In genomic region chr9:134396825-134397224, GRCh38 we compare ENCODE assay signal across 9 cellular contexts.
DNase-seq lines count a peak whose midpoint lies in the region; ATAC-seq, FAIRE-seq and TF ChIP-seq lines count a peak whose summit lies in the region.
"Had no signal": no experiment of that assay in that cellular context is flagged by ENCODE, and none has a peak within 500 bp of the region (broad histone marks: within the 10 kb centered on the region; RNA-seq: fewer than 3 reads in every experiment).

No MANE protein-coding gene starts in this region.

- H3K4me3 ChIP-seq in liver (ENCODE audit: low read depth in 1 of 3, low read length in 3 of 3) (no peak overlapping the region), HepG2 (replicated peaks in 1 of 3; ENCODE audit: insufficient read depth in 1 of 3, low read depth in 2 of 3, low read length in 3 of 3) (no peak overlapping the region), right lobe of liver (no peak overlapping the region)
- H3K4me3 ChIP-seq: lung had no signal

- TF ChIP-seq POLR2A in HepG2 (IDR thresholded peaks at IDR 0.05; ENCODE audit: insufficient read depth in 1 of 2, low read depth in 2 of 2, low read length in 2 of 2) (no peak), right lobe of liver (IDR thresholded peaks at IDR 0.05) (no peak)

- H3K9ac ChIP-seq in liver (ENCODE audit: low read depth in 1 of 2, low read length in 2 of 2): no peak overlapping the region
- H3K9ac ChIP-seq in HepG2 (ENCODE audit: insufficient read depth, low read depth, low read length): no peak overlapping the region

- no peak for DNase-seq in HepG2 (ENCODE audit: low spot score)
- DNase-seq in activated T-cell treated with anti-CD3 and anti-CD28 coated beads, Interleukin-2, amount 50 U/mL, for 72 hours: peak; percentile 62 to 65
- no peak for DNase-seq in right lobe of liver
- peak; percentile 52 for DNase-seq in urothelium cell line (ENCODE audit: low spot score)
- DNase-seq in sciatic nerve (ENCODE audit: low spot score): no peak
- no peak for DNase-seq in KG1 (lab: John Stamatoyannopoulos, UW)
- no peak for DNase-seq in GF-D8 (lab: John Stamatoyannopoulos, UW)

- H3K9me3 ChIP-seq in liver (ENCODE audit: control insufficient read depth in 4 of 4, low read length in 3 of 4) (peaks cover 0 to 4% (median 0%) of the 10 kb centered on the region in 4 donors), HepG2 (ENCODE audit: low read length) (peaks cover 10% of the 10 kb centered on the region), right lobe of liver (no peaks in the 10 kb centered on the region)

- intact Hi-C loops in HepG2 (cut with micrococcal nuclease; ENCODE audit: unreplicated experiment): no loop called here
- intact Hi-C loops in right lobe of liver (cut with DNase I): no loop called here
- intact Hi-C loops in sciatic nerve (cut with DNase I): no loop called here

- peaks cover 5 to 8% of the 10 kb centered on the region in 2 donors for H3K9me3 Mint-ChIP-seq in activated T-cell treated with anti-CD3 and anti-CD28 coated beads, Interleukin-2, amount 50 U/mL, for 72 hours

- H3K27ac ChIP-seq in liver (ENCODE audit: low read depth in 1 of 2, low read length in 2 of 2): peak overlapping the region; percentile 47 to 52
- no peak overlapping the region for H3K27ac ChIP-seq in HepG2 (ENCODE audit: extremely low read length, insufficient read depth, low read length)
- H3K27ac ChIP-seq in right lobe of liver: peak overlapping the region; percentile 10 to 49 (median 45)

- no peak overlapping the region for H2AFZ ChIP-seq in HepG2 (ENCODE audit: low read length)

- no TSS peak for BruUV-seq in HepG2 (replicated peaks; lab: Mats Ljungman, UMichigan)

- peak; percentile 8 for TF ChIP-seq CTCF in liver (IDR thresholded peaks at IDR 0.05; ENCODE audit: low read depth, low read length, missing input control)
- no peak for TF ChIP-seq CTCF in HepG2 (CRISPR knock-in tag; IDR thresholded peaks at IDR 0.05)
- no peak for TF ChIP-seq CTCF in right lobe of liver (IDR thresholded peaks at IDR 0.05)

- H3K27me3 ChIP-seq in liver (ENCODE audit: control insufficient read depth in 4 of 4, insufficient read depth in 4 of 4, low read length in 3 of 4): no peaks in the 10 kb centered on the region
- no peaks in the 10 kb centered on the region for H3K27me3 ChIP-seq in HepG2 (ENCODE audit: control insufficient read depth in 1 of 2, insufficient read depth in 2 of 2, low read length in 2 of 2)
- no peaks in the 10 kb centered on the region for H3K27me3 ChIP-seq in right lobe of liver

- H3K27ac Mint-ChIP-seq in activated T-cell treated with anti-CD3 and anti-CD28 coated beads, Interleukin-2, amount 50 U/mL, for 72 hours: peak overlapping the region; percentile 72

- peaks cover 8% of the 10 kb centered on the region for H3K27me3 Mint-ChIP-seq in activated T-cell treated with anti-CD3 and anti-CD28 coated beads, Interleukin-2, amount 50 U/mL, for 72 hours (ENCODE audit: low read depth)

- 62% methylated on average over 8 of the region's 8 CpGs for WGBS in liver
- WGBS in HepG2 (ENCODE audit: low lambda C conversion rate): 87% methylated on average over 4 of the region's 8 CpGs
- 10% methylated on average over 5 of the region's 8 CpGs for WGBS in right lobe of liver (ENCODE audit: insufficient coverage, low coverage, low lambda C conversion rate, missing lambda C conversion rate)

- peaks cover 6 to 9% of the 10 kb centered on the region in 2 donors for H3K36me3 Mint-ChIP-seq in activated T-cell treated with anti-CD3 and anti-CD28 coated beads, Interleukin-2, amount 50 U/mL, for 72 hours (ENCODE audit: insufficient read depth in 2 of 2)

- H3K4me3 Mint-ChIP-seq in activated T-cell treated with anti-CD3 and anti-CD28 coated beads, Interleukin-2, amount 50 U/mL, for 72 hours: peak overlapping the region; percentile 80 to 82

- H3K79me2 ChIP-seq in HepG2 (ENCODE audit: insufficient read depth, low read length): peaks cover 48% of the 10 kb centered on the region

- ATAC-seq in HepG2 (no peak), right lobe of liver (peak; percentile 1 to 14 (median 4)), sciatic nerve (no peak)
- ATAC-seq in activated T-cell treated with anti-CD3 and anti-CD28 coated beads, Interleukin-2, amount 50 U/mL, for 72 hours (replicated peaks in 1 of 2): peak; percentile 24 to 47

- peaks cover 44% of the 10 kb centered on the region for H3K4me1 Mint-ChIP-seq in activated T-cell treated with anti-CD3 and anti-CD28 coated beads, Interleukin-2, amount 50 U/mL, for 72 hours (ENCODE audit: low read depth)

- H4K20me1 ChIP-seq in HepG2 (ENCODE audit: insufficient read depth, low read length): peaks cover 73% of the 10 kb centered on the region

- no peak for TF ChIP-seq RAD21 in liver (IDR thresholded peaks at IDR 0.05)
- no peak for TF ChIP-seq RAD21 in HepG2 (CRISPR knock-in tag; IDR thresholded peaks at IDR 0.05)

- no peak for FAIRE-seq in HepG2 (lab: Jason Lieb, UNC)
- no peak for FAIRE-seq in urothelium cell line (lab: Jason Lieb, UNC)

- no peak overlapping the region for H3K4me2 ChIP-seq in HepG2 (ENCODE audit: low read depth, low read length)

- TF ChIP-seq EP300 in HepG2 (IDR thresholded peaks at IDR 0.05; ENCODE audit: low read depth in 2 of 2, low read length in 2 of 2) (no peak), HepG2 (CRISPR knock-in tag; IDR thresholded peaks at IDR 0.05; ENCODE audit: borderline replicate concordance) (no peak)

- CTCF ChIA-PET in HepG2 (lab: Yijun Ruan, JAX; ENCODE audit: low intra/inter-chr PET ratio, low total read pairs): no interaction called here

- POLR2A ChIA-PET in HepG2 (lab: Yijun Ruan, JAX): interaction anchor here (1.5 kb wide), 1 partner anchor 12 kb away, joined by 3 read pairs; no protein-coding TSS in a partner anchor

- peaks cover 0 to 2% (median 0%) of the 10 kb centered on the region in 4 donors for H3K36me3 ChIP-seq in liver (ENCODE audit: control insufficient read depth in 4 of 4, insufficient read depth in 3 of 4, low read depth in 1 of 4, low read length in 3 of 4)
- peaks cover 0 to 3% of the 10 kb centered on the region in 2 experiments; a peak in 2 of 5 replicates for H3K36me3 ChIP-seq in HepG2 (replicated peaks in 1 of 2; ENCODE audit: control insufficient read depth in 1 of 2, insufficient read depth in 2 of 2, low read length in 2 of 2)
- H3K36me3 ChIP-seq in right lobe of liver: peaks cover 0 to 3% (median 1%) of the 10 kb centered on the region in 4 donors

- in situ Hi-C loops in HepG2 (cut with HindIII; ENCODE audit: extremely low pct_ligation_motif_present, low pct_unique_long_range_greater_than_20kb): no loop called here

- H3K4me1 ChIP-seq in liver (ENCODE audit: control insufficient read depth in 4 of 4, insufficient read depth in 4 of 4, low read length in 3 of 4) (peaks cover 25 to 85% (median 41%) of the 10 kb centered on the region in 4 donors), HepG2 (ENCODE audit: insufficient read depth, low read length) (no peaks in the 10 kb centered on the region), right lobe of liver (peaks cover 0 to 56% (median 21%) of the 10 kb centered on the region in 4 donors)

TF ChIP-seq in liver, 16 proteins besides CTCF, POLR2A, EP300 and RAD21:
- no peak for TF ChIP-seq SP1 (IDR thresholded peaks at IDR 0.05)

TF ChIP-seq in HepG2, 621 proteins besides CTCF, POLR2A, EP300 and RAD21:
- TF ChIP-seq, protein P1, sequence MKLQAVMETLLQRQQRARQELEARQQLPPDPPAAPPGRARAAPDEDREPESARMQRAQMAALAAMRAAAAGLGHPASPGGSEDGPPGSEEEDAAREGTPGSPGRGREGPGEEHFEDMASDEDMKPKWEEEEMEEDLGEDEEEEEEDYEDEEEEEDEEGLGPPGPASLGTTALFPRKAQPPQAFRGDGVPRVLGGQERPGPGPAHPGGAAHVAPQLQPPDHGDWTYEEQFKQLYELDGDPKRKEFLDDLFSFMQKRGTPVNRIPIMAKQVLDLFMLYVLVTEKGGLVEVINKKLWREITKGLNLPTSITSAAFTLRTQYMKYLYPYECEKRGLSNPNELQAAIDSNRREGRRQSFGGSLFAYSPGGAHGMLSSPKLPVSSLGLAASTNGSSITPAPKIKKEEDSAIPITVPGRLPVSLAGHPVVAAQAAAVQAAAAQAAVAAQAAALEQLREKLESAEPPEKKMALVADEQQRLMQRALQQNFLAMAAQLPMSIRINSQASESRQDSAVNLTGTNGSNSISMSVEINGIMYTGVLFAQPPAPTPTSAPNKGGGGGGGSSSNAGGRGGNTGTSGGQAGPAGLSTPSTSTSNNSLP (IDR thresholded peaks at IDR 0.05; ENCODE audit: low read depth, low read length): no peak
- TF ChIP-seq HNRNPUL1 (IDR thresholded peaks at IDR 0.05; ENCODE audit: low read depth, low read length): no peak
- TF ChIP-seq ZNF143 (CRISPR knock-in tag; IDR thresholded peaks at IDR 0.05): no peak

Comparison
In these comparisons a context has a peak if more than half of its experiments do, and no peak if none do; other contexts are left out.
1. ATAC-seq: peak in activated T-cell treated with anti-CD3 and anti-CD28 coated beads, Interleukin-2, amount 50 U/mL, for 72 hours (2 of 2) and right lobe of liver (4 of 4); none in HepG2 (single experiment) and sciatic nerve (single experiment).
2. DNase-seq: peak in activated T-cell treated with anti-CD3 and anti-CD28 coated beads, Interleukin-2, amount 50 U/mL, for 72 hours (2 of 2) and urothelium cell line (single experiment); none in HepG2 (single experiment), right lobe of liver (0 of 3), sciatic nerve (single experiment), KG1 (single experiment) and GF-D8 (single experiment).